Comparison of ENCODE assay signal across 9 cellular contexts in genomic region chr22:20239951-20240773, GRCh38. TPM values are rescaled to one million over a fixed set of nuclear protein-coding genes. Genes with fewer than 3 reads are reported as not detected.
DNase-seq lines count a peak whose midpoint lies in the region; ATAC-seq and TF ChIP-seq lines count a peak whose summit lies in the region.
"Had no signal": no experiment of that assay in that cellular context is flagged by ENCODE, and none has a peak within 500 bp of the region (broad histone marks: within the 10 kb centered on the region; RNA-seq: fewer than 3 reads in every experiment).

No MANE protein-coding gene starts in this region.

- TF ChIP-seq POLR2A in gastrocnemius medialis (IDR thresholded peaks at IDR 0.05) = no peak

- H3K36me3 ChIP-seq in KOPT-K1 (ENCODE audit: insufficient read depth, low read length) (no peaks in the 10 kb centered on the region), WERI-Rb-1 (peaks cover 25% of the 10 kb centered on the region), gastrocnemius medialis (no peaks in the 10 kb centered on the region), Karpas-422 (ENCODE audit: insufficient read depth, low read length) (no peaks in the 10 kb centered on the region)

- no peaks in the 10 kb centered on the region for H3K79me2 ChIP-seq in Karpas-422 (ENCODE audit: low read length)

- intact Hi-C loops in gastrocnemius medialis (cut with DNase I; ENCODE audit: low total_unique reads) = loop anchor here (10.0 kb wide), 1 partner anchor 65 kb away; no protein-coding TSS in a partner anchor

- H3K9me2 ChIP-seq in Karpas-422 (replicated peaks; ENCODE audit: insufficient read depth, low read length) = no peaks in the 10 kb centered on the region

- in situ Hi-C loops in gastrocnemius medialis (cut with MboI; ENCODE audit: low sequenced_read_pairs in 4 of 4) = no loop called here

- H3K9ac ChIP-seq in Karpas-422 (ENCODE audit: low read length) = no peak overlapping the region

- no peak overlapping the region for H2AFZ ChIP-seq in Karpas-422 (ENCODE audit: low read length)

- no peak for ATAC-seq in gastrocnemius medialis
- ATAC-seq in GM19023 (IDR thresholded peaks at IDR 0.05; ENCODE audit: unreplicated experiment) = no peak
- ATAC-seq: activated CD4-positive, alpha-beta T cell treated with anti-CD3 and anti-CD28 coated beads for 36 hours; HCT116 had no signal

- H3K27me3 ChIP-seq in WERI-Rb-1 (ENCODE audit: insufficient read depth, low read depth, severe bottlenecking) (no peaks in the 10 kb centered on the region), gastrocnemius medialis (no peaks in the 10 kb centered on the region), Karpas-422 (ENCODE audit: low read length) (no peaks in the 10 kb centered on the region; the same call in 1 of the 2 replicates)

- peak; percentile 95 for DNase-seq in WERI-Rb-1
- DNase-seq in hypothalamus (lab: John Stamatoyannopoulos, UW) = peak in 36 of 51 donors; percentile 14 to 77 (median 50)
- DNase-seq in gastrocnemius medialis = no peak
- DNase-seq in Karpas-422 = no peak
- no peak for DNase-seq in HuH-7 (ENCODE audit: low spot score)
- DNase-seq: activated CD4-positive, alpha-beta T cell treated with anti-CD3 and anti-CD28 coated beads for 36 hours had no signal

- H3K4me3 ChIP-seq in WERI-Rb-1 (ENCODE audit: low read depth, low read length) (no peak overlapping the region), gastrocnemius medialis (no peak overlapping the region), Karpas-422 (ENCODE audit: low read length) (no peak overlapping the region)

- H3K4me2 ChIP-seq in Karpas-422 (ENCODE audit: low read depth, low read length, poor library complexity, severe bottlenecking) = no peak overlapping the region

- no peaks in the 10 kb centered on the region for H4K20me1 ChIP-seq in Karpas-422 (ENCODE audit: insufficient read depth, low read depth, low read length)

- H3K4me1 ChIP-seq in gastrocnemius medialis = peaks cover 13 to 14% of the 10 kb centered on the region in 2 donors
- H3K4me1 ChIP-seq in Karpas-422 (ENCODE audit: low read length) = peaks cover 45% of the 10 kb centered on the region

- H3K9me3 ChIP-seq in KOPT-K1 (ENCODE audit: insufficient read depth, low read length, poor library complexity, severe bottlenecking) (no peaks in the 10 kb centered on the region), WERI-Rb-1 (ENCODE audit: severe bottlenecking) (no peaks in the 10 kb centered on the region), gastrocnemius medialis (no peaks in the 10 kb centered on the region), Karpas-422 (ENCODE audit: low read length) (no peaks in the 10 kb centered on the region)

- H3K27ac ChIP-seq in KOPT-K1 (ENCODE audit: low read depth, low read length, poor library complexity, severe bottlenecking) = peak overlapping the region; percentile 87
- peak overlapping the region; percentile 96 for H3K27ac ChIP-seq in WERI-Rb-1
- peak overlapping the region in 3 of 4 donors; percentile 49 to 65 (median 51) for H3K27ac ChIP-seq in gastrocnemius medialis
- no peak overlapping the region for H3K27ac ChIP-seq in Karpas-422 (ENCODE audit: low read length)

- TF ChIP-seq CTCF in WERI-Rb-1 (IDR thresholded peaks at IDR 0.05; ENCODE audit: low read depth, low read length) (no peak), gastrocnemius medialis (IDR thresholded peaks at IDR 0.05 in 4 of 5, conservative IDR thresholded peaks at IDR 0.05 in 1 of 5) (no peak)

RNA-seq across cellular contexts. Expression of gene RTN4R, which starts 28.0 kb away (rescaled TPM):
- total RNA-seq in gastrocnemius medialis = under 1 TPM in 2 of 4 donors, not detected in 2; 0.29 to 0.75 TPM
- 0.29 and 0.30 TPM in 2 replicates for total RNA-seq in Karpas-422 (2014; rRNA removed; shearing (Covaris generic); ENCODE audit: low replicate concordance)

Comparison
In these comparisons a context has a peak if more than half of its experiments do, and no peak if none do; other contexts are left out.
1. DNase-seq: peak in WERI-Rb-1 (single experiment) and hypothalamus (36 of 51); none in gastrocnemius medialis (0 of 2), Karpas-422 (single experiment) and HuH-7 (single experiment).